In the genomic region with DNA sequence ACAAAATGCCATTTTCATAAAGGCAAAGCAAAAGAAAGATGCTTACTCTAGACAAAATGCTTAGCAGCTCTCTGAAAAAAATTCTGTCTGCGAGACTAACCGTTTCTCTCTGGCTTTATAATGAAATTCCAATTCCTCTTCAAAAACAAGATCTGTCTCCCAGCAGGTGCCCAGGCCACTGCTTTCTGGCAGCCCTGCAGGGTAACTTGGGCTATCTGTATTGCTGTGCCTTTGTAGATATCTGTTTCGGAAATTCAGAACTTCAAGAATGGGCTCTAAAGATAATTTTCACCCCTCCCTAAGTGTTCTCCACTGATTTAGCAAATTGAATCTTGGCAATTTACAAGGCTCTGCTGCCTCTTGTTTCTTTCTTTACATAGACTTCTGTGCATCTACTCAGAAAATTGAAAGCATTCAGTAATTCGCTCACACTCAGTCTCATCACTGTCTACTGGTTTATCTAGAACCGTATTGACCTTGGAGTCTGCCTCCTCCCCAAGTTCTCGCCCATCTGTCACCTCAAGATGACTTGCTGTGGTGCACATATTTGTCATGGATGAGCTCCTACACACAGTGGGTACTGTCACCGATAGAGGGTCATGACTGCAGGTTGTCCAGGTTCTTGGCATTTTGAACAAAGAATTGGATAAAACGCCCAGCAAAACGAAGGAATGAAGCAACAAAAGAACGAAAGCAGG, we compare ENCODE assay signal across 1 cellular context.
TF ChIP-seq lines count a peak whose summit lies in the region.

No MANE protein-coding gene starts in this region.

TF ChIP-seq in SK-N-SH treated with all-trans-retinoic acid at 6 μM for 48 hours, 23 proteins besides CTCF, POLR2A, EP300 and RAD21 (continued from another document):
- TF ChIP-seq, protein P1, sequence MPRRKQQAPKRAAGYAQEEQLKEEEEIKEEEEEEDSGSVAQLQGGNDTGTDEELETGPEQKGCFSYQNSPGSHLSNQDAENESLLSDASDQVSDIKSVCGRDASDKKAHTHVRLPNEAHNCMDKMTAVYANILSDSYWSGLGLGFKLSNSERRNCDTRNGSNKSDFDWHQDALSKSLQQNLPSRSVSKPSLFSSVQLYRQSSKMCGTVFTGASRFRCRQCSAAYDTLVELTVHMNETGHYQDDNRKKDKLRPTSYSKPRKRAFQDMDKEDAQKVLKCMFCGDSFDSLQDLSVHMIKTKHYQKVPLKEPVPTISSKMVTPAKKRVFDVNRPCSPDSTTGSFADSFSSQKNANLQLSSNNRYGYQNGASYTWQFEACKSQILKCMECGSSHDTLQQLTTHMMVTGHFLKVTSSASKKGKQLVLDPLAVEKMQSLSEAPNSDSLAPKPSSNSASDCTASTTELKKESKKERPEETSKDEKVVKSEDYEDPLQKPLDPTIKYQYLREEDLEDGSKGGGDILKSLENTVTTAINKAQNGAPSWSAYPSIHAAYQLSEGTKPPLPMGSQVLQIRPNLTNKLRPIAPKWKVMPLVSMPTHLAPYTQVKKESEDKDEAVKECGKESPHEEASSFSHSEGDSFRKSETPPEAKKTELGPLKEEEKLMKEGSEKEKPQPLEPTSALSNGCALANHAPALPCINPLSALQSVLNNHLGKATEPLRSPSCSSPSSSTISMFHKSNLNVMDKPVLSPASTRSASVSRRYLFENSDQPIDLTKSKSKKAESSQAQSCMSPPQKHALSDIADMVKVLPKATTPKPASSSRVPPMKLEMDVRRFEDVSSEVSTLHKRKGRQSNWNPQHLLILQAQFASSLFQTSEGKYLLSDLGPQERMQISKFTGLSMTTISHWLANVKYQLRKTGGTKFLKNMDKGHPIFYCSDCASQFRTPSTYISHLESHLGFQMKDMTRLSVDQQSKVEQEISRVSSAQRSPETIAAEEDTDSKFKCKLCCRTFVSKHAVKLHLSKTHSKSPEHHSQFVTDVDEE (CRISPR knock-in tag; IDR thresholded peaks at IDR 0.05) = no peak
- TF ChIP-seq ISL1 (CRISPR knock-in tag; IDR thresholded peaks at IDR 0.05) = no peak
TF ChIP-seq in SK-N-SH treated with all-trans-retinoic acid at 6 μM for 48 hours: peak in this region for 0.
